11 cellular contexts compared by ENCODE assay signal in the genomic region with DNA sequence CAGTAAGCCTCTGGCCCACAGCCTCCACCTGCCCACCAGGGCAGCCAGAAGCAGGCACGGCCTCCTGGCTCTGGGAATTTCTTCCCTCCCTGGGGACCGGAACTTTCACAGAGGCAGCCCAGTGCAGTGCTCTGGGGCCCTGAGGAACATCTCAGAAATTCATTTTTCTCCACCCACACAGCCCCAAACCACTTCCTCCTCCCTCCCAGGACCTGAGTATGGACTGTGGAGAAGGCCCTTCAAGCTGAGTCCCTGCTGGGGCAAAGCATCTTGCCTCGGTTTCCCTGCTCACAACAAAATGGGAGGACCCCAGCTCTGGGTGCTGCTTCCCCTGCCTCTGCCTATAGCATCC.
DNase-seq lines count a peak whose midpoint lies in the region; ATAC-seq and TF ChIP-seq lines count a peak whose summit lies in the region.
"Had no signal": no experiment of that assay in that cellular context is flagged by ENCODE, and none has a peak within 500 bp of the region (broad histone marks: within the 10 kb centered on the region; RNA-seq: fewer than 3 reads in every experiment).

No MANE protein-coding gene starts in this region.

- peaks cover 14% of the 10 kb centered on the region for H3K4me1 Mint-ChIP-seq in activated T-helper 17 cell treated with anti-CD3 and anti-CD28 coated beads, Interleukin-2, amount 50 U/mL, for 72 hours

- peak overlapping the region; percentile 98 for H3K27ac ChIP-seq in C4-2B
- H3K27ac ChIP-seq: epithelial cell of prostate had no signal

- no peaks in the 10 kb centered on the region for H3K9me3 Mint-ChIP-seq in activated T-helper 17 cell treated with anti-CD3 and anti-CD28 coated beads, Interleukin-2, amount 50 U/mL, for 72 hours
- H3K9me3 Mint-ChIP-seq: activated CD4-positive, alpha-beta T cell treated with anti-CD3 and anti-CD28 coated beads, Interleukin-2, amount 10 ng/mL, durations not matched to agents 7 days and 5 days had no signal

- ATAC-seq in GM21619 (IDR thresholded peaks at IDR 0.05; ENCODE audit: unreplicated experiment) (peak; percentile 52), HG03354 (IDR thresholded peaks at IDR 0.05; ENCODE audit: poor library complexity, severe bottlenecking, unreplicated experiment) (no peak)
- ATAC-seq in activated T-helper 17 cell treated with anti-CD3 and anti-CD28 coated beads, Interleukin-2, amount 50 U/mL, for 72 hours (replicated peaks) = peak; percentile 63

- H3K4me3 Mint-ChIP-seq in activated T-helper 17 cell treated with anti-CD3 and anti-CD28 coated beads, Interleukin-2, amount 50 U/mL, for 72 hours = peak overlapping the region; percentile 4
- H3K4me3 Mint-ChIP-seq: activated CD4-positive, alpha-beta T cell treated with anti-CD3 and anti-CD28 coated beads, Interleukin-2, amount 10 ng/mL, durations not matched to agents 7 days and 5 days had no signal

- DNase-seq in myocyte (ENCODE audit: low read depth) (peak; percentile 52), NCI-H2081 treated with DMSO at 0.1 percent for 48 hours (lab: John Stamatoyannopoulos, UW) (no peak), cerebellar nuclear complex (lab: John Stamatoyannopoulos, UW) (no peak)
- no peak for DNase-seq in activated CD4-positive, CD25-positive, alpha-beta regulatory T cell treated with anti-CD3 and anti-CD28 coated beads, Interleukin-2, amount 50 U/mL, for 72 hours
- DNase-seq: activated CD4-positive, alpha-beta T cell treated with anti-CD3 and anti-CD28 coated beads, Interleukin-2, amount 10 ng/mL, durations not matched to agents 7 days and 5 days; posterior cingulate gyrus had no signal

- peak overlapping the region; percentile 80 for H3K27ac Mint-ChIP-seq in activated T-helper 17 cell treated with anti-CD3 and anti-CD28 coated beads, Interleukin-2, amount 50 U/mL, for 72 hours

- TF ChIP-seq CTCF in C4-2B (conservative IDR thresholded peaks at IDR 0.05) = no peak

- H3K27me3 Mint-ChIP-seq in activated T-helper 17 cell treated with anti-CD3 and anti-CD28 coated beads, Interleukin-2, amount 50 U/mL, for 72 hours = no peaks in the 10 kb centered on the region
- H3K27me3 Mint-ChIP-seq: activated CD4-positive, alpha-beta T cell treated with anti-CD3 and anti-CD28 coated beads, Interleukin-2, amount 10 ng/mL, durations not matched to agents 7 days and 5 days had no signal

- H3K36me3 Mint-ChIP-seq in activated T-helper 17 cell treated with anti-CD3 and anti-CD28 coated beads, Interleukin-2, amount 50 U/mL, for 72 hours (ENCODE audit: low read depth) = peaks cover 6% of the 10 kb centered on the region
